ENCODE assay signal across 20 cellular contexts in the genomic region with DNA sequence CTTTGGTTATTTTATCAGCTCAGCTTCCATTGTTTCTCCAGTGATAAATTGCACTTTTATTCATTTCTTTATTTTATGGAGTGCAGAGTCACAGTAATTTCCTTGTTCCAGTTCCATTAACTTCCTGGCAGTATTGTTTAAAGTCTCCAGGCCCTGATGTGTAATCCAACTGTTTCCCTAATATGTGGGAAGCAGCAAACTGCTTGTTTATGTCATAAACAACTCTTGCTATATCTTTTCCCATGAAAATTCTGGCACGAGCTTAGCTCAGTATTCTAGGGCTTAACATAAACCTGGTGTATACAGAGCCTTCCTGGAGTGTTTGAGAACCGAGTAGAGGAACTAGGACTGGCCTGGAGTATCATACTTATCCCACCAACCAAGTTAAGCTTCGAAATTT.
"Had no signal": no experiment of that assay in that cellular context is flagged by ENCODE, and none has a peak within 500 bp of the region (broad histone marks: within the 10 kb centered on the region; RNA-seq: fewer than 3 reads in every experiment).

No MANE protein-coding gene starts in this region.

- H3K4me1 ChIP-seq: body of pancreas, left lung, spleen, tibial artery, vagina had no signal

- H3K4me1 Mint-ChIP-seq: activated CD4-positive, alpha-beta T cell treated with anti-CD3 and anti-CD28 coated beads, Interleukin-2, amount 10 ng/mL, durations not matched to agents 7 days and 5 days; naive thymus-derived CD8-positive, alpha-beta T cell; stimulated activated memory B cell treated with anti-CD40 and anti-IgM and Interleukin-4, amounts not matched to agents 10 μg/mL and 1 μg/mL and 100 μg/mL, for 72 hours had no signal

- H3K9me3 ChIP-seq: body of pancreas, left lung, ovary, spleen, tibial artery, vagina had no signal

- H3K4me3 ChIP-seq: body of pancreas, left lung, ovary, spleen, tibial artery, vagina had no signal

- ATAC-seq: activated CD8-positive, alpha-beta T cell treated with anti-CD3 and anti-CD28 coated beads, Interleukin-2, amount 10 ng/mL, durations not matched to agents 7 days and 5 days; body of pancreas; left lung; naive thymus-derived CD8-positive, alpha-beta T cell; stimulated activated memory B cell treated with anti-CD40 and anti-IgM and Interleukin-4, amounts not matched to agents 10 μg/mL and 1 μg/mL and 100 μg/mL, for 72 hours had no signal

- H3K9me3 Mint-ChIP-seq: activated B cell treated with CpG ODN at 0.5 μM for 24 hours; activated CD4-positive, alpha-beta T cell treated with anti-CD3 and anti-CD28 coated beads, Interleukin-2, amount 10 ng/mL, durations not matched to agents 7 days and 5 days; activated T-cell treated with anti-CD3 and anti-CD28 coated beads, Interleukin-2, amount 50 U/mL, for 24 hours; activated T-helper 2 cell treated with anti-CD3 and anti-CD28 coated beads, Interferon-gamma antibody, Interleukin-2, Interleukin-4, amounts not matched to agents 10 μg/mL and 5 μg/mL and 100 μg/mL, durations not matched to agents 14 hours and 24 hours and 36 hours; naive thymus-derived CD8-positive, alpha-beta T cell; stimulated activated memory B cell treated with anti-CD40 and anti-IgM and Interleukin-4, amounts not matched to agents 10 μg/mL and 1 μg/mL and 100 μg/mL, for 72 hours had no signal

- H3K36me3 Mint-ChIP-seq: naive thymus-derived CD8-positive, alpha-beta T cell; stimulated activated memory B cell treated with anti-CD40 and anti-IgM and Interleukin-4, amounts not matched to agents 10 μg/mL and 1 μg/mL and 100 μg/mL, for 72 hours had no signal

- H3K27me3 ChIP-seq: body of pancreas, left lung, ovary, spleen, tibial artery, vagina had no signal

- H3K27ac Mint-ChIP-seq: activated B cell treated with CpG ODN at 0.5 μM for 24 hours; activated CD4-positive, alpha-beta T cell treated with anti-CD3 and anti-CD28 coated beads, Interleukin-2, amount 10 ng/mL, durations not matched to agents 7 days and 5 days; activated CD8-positive, alpha-beta T cell treated with anti-CD3 and anti-CD28 coated beads, Interleukin-2, amount 10 ng/mL, durations not matched to agents 7 days and 5 days; activated T-cell treated with anti-CD3 and anti-CD28 coated beads, Interleukin-2, amount 50 U/mL, for 24 hours; activated T-helper 2 cell treated with anti-CD3 and anti-CD28 coated beads, Interferon-gamma antibody, Interleukin-2, Interleukin-4, amounts not matched to agents 10 μg/mL and 5 μg/mL and 100 μg/mL, durations not matched to agents 14 hours and 24 hours and 36 hours; endodermal cell; naive thymus-derived CD8-positive, alpha-beta T cell; stimulated activated memory B cell treated with anti-CD40 and anti-IgM and Interleukin-4, amounts not matched to agents 10 μg/mL and 1 μg/mL and 100 μg/mL, for 72 hours had no signal

- H3K27me3 Mint-ChIP-seq: activated B cell treated with CpG ODN at 0.5 μM for 24 hours had no signal

- DNase-seq: activated B cell treated with CpG ODN at 0.5 μM for 24 hours; activated CD4-positive, alpha-beta T cell treated with anti-CD3 and anti-CD28 coated beads, Interleukin-2, amount 10 ng/mL, durations not matched to agents 7 days and 5 days; activated CD8-positive, alpha-beta T cell treated with anti-CD3 and anti-CD28 coated beads, Interleukin-2, amount 10 ng/mL, durations not matched to agents 7 days and 5 days; activated naive CD4-positive, alpha-beta T cell treated with Interleukin-2 at 50 U/mL for 16 hours; activated T-cell treated with anti-CD3 and anti-CD28 coated beads, Interleukin-2, amount 50 U/mL, for 24 hours; body of pancreas; endodermal cell; hypothalamus; islet precursor cell; left lung; naive thymus-derived CD8-positive, alpha-beta T cell; ovary; spleen; stimulated activated CD4-positive, alpha-beta T cell treated with anti-CD3 and anti-CD28 coated beads, Interleukin-4, amount 100 ng/mL, for 4 hours; T-helper 1 cell; T-helper 9 cell; tibial artery had no signal

- H3K4me3 Mint-ChIP-seq: activated B cell treated with CpG ODN at 0.5 μM for 24 hours; activated CD4-positive, alpha-beta T cell treated with anti-CD3 and anti-CD28 coated beads, Interleukin-2, amount 10 ng/mL, durations not matched to agents 7 days and 5 days; activated CD8-positive, alpha-beta T cell treated with anti-CD3 and anti-CD28 coated beads, Interleukin-2, amount 10 ng/mL, durations not matched to agents 7 days and 5 days; activated T-cell treated with anti-CD3 and anti-CD28 coated beads, Interleukin-2, amount 50 U/mL, for 24 hours; endodermal cell; naive thymus-derived CD8-positive, alpha-beta T cell; stimulated activated memory B cell treated with anti-CD40 and anti-IgM and Interleukin-4, amounts not matched to agents 10 μg/mL and 1 μg/mL and 100 μg/mL, for 72 hours had no signal

- H3K36me3 ChIP-seq: left lung, ovary, spleen, tibial artery, vagina had no signal

- H3K27ac ChIP-seq: body of pancreas, ovary, spleen, tibial artery, vagina had no signal
